ENCODE assay signal across 18 cellular contexts in genomic region chr2:58051445-58051844, GRCh38. TPM values are rescaled to one million over a fixed set of nuclear protein-coding genes. Genes with fewer than 3 reads are reported as not detected.
A peak's percentile ranks its signal among the peaks of the same experiment; 100 is the strongest.
DNase-seq lines count a peak whose midpoint lies in the region; ATAC-seq, FAIRE-seq and TF ChIP-seq lines count a peak whose summit lies in the region.
"Had no signal": no experiment of that assay in that cellular context is flagged by ENCODE, and none has a peak within 500 bp of the region (broad histone marks: within the 10 kb centered on the region; RNA-seq: fewer than 3 reads in every experiment).

No MANE protein-coding gene starts in this region.

- no peaks in the 10 kb centered on the region; a peak in 1 of 4 replicates for H3K4me1 ChIP-seq in SK-N-SH (ENCODE audit: control insufficient read depth in 1 of 2, insufficient read depth in 2 of 2, low read depth in 1 of 2, low read length in 1 of 2)
- no peaks in the 10 kb centered on the region; the same call in 1 of the 2 replicates for H3K4me1 ChIP-seq in IMR-90 (ENCODE audit: control insufficient read depth, insufficient read depth, low read length)
- H3K4me1 ChIP-seq in GM12878 (ENCODE audit: control insufficient read depth, insufficient read depth, low read length), result peaks cover 6% of the 10 kb centered on the region
- peaks cover 0 to 3% of the 10 kb centered on the region in 2 donors for H3K4me1 ChIP-seq in small intestine (ENCODE audit: control insufficient read depth in 2 of 2, insufficient read depth in 1 of 2, low read depth in 1 of 2, low read length in 1 of 2)

- intact Hi-C loops in IMR-90 (cut with micrococcal nuclease) (no loop called here), GM12878 (cut with micrococcal nuclease; ENCODE audit: unreplicated experiment) (no loop called here), cardiac septum (cut with DNase I) (no loop called here)

- H3K79me1 ChIP-seq in IMR-90 (ENCODE audit: low read depth in 1 of 2, low read length in 2 of 2), result peaks cover 7 to 14% of the 10 kb centered on the region in 2 experiments; a peak in 3 of 4 replicates

- dilution Hi-C loops in IMR-90 (cut with HindIII; ENCODE audit: low sequenced_read_pairs, unreplicated experiment), result no loop called here

- no peak for TF ChIP-seq EP300 in SK-N-SH (IDR thresholded peaks at IDR 0.05; ENCODE audit: borderline replicate concordance in 1 of 2, low read depth in 1 of 2, low read length in 1 of 2)
- TF ChIP-seq EP300 in GM12878 (IDR thresholded peaks at IDR 0.05; ENCODE audit: borderline replicate concordance in 1 of 2, control insufficient read depth in 1 of 2, low read depth in 2 of 2, low read length in 2 of 2), result no peak

- in situ Hi-C loops in IMR-90 (cut with MboI; ENCODE audit: low sequenced_read_pairs) (no loop called here), GM12878 (cut with MboI) (no loop called here)

- H3K36me3 ChIP-seq in SK-N-SH (replicated peaks in 1 of 2; ENCODE audit: control insufficient read depth in 1 of 2, insufficient read depth in 2 of 2, low read length in 1 of 2) (no peaks in the 10 kb centered on the region), IMR-90 (ENCODE audit: control insufficient read depth, insufficient read depth, low read length) (peaks cover 2% of the 10 kb centered on the region; the same call in 1 of the 2 replicates), GM12878 (ENCODE audit: control insufficient read depth in 2 of 2, insufficient read depth in 2 of 2, low read length in 1 of 2) (no peaks in the 10 kb centered on the region), small intestine (ENCODE audit: control insufficient read depth in 2 of 2, insufficient read depth in 2 of 2, low read length in 2 of 2) (peaks cover 0 to under 1% of the 10 kb centered on the region in 2 donors)

- H2AFZ ChIP-seq in SK-N-SH (ENCODE audit: low read depth) (no peak overlapping the region), IMR-90 (replicated peaks; ENCODE audit: low read length, poor library complexity) (no peak overlapping the region), GM12878 (ENCODE audit: control insufficient read depth, low read depth, low read length) (no peak overlapping the region)
- H2AFZ ChIP-seq: PC-9 had no signal

- CTCF ChIA-PET in SK-N-SH (lab: Yijun Ruan, JAX) (interaction anchor here (1.9 kb wide), 1 partner anchor 10 kb away, joined by 5 read pairs; no protein-coding TSS in a partner anchor), IMR-90 (lab: Yijun Ruan, JAX) (no interaction called here), GM12878 (lab: Yijun Ruan, JAX) (interaction anchor here (0.8 to 2.0 kb wide), 5 partner anchors 18 to 502 kb away, joined by 3 to 7 read pairs (median 4); no protein-coding TSS in a partner anchor)

- ATAC-seq in SK-N-SH treated with all-trans-retinoic acid at 6 μM for 48 hours, result no peak
- ATAC-seq in IMR-90 (ENCODE audit: low read depth), result no peak
- ATAC-seq in GM12878, result no peak

- BruUV-seq in IMR-90 (replicated peaks; lab: Mats Ljungman, UMichigan) (no TSS peak), GM12878 (replicated peaks; lab: Mats Ljungman, UMichigan) (no TSS peak)

- H3K9me2 ChIP-seq in SK-N-SH, result no peaks in the 10 kb centered on the region

- no peak overlapping the region for H2AK9ac ChIP-seq in IMR-90 (replicated peaks; ENCODE audit: low read depth, low read length, poor library complexity)

- H4K8ac ChIP-seq in IMR-90 (ENCODE audit: low read depth in 2 of 2, low read length in 2 of 2), result no peak overlapping the region

- no peak for TF ChIP-seq CTCF in SK-N-SH (IDR thresholded peaks at IDR 0.05)
- no peak for TF ChIP-seq CTCF in IMR-90 (conservative IDR thresholded peaks at IDR 0.05; ENCODE audit: low read depth, low read length)
- no peak for TF ChIP-seq CTCF in GM12878 (IDR thresholded peaks at IDR 0.05 in 2 of 3, conservative IDR thresholded peaks at IDR 0.05 in 1 of 3; ENCODE audit: control insufficient read depth in 2 of 3, extremely low read depth in 1 of 3, insufficient read depth in 1 of 3, low read depth in 3 of 3, low read length in 3 of 3)

- H2BK5ac ChIP-seq in IMR-90 (ENCODE audit: low read depth, low read length, poor library complexity, severe bottlenecking), result no peak overlapping the region

- peaks cover 5% of the 10 kb centered on the region for H3K9me1 ChIP-seq in IMR-90 (ENCODE audit: insufficient read depth, low read length)

- no peak for TF ChIP-seq RAD21 in SK-N-SH (IDR thresholded peaks at IDR 0.05; ENCODE audit: low read length)
- no peak for TF ChIP-seq RAD21 in IMR-90 (IDR thresholded peaks at IDR 0.05; ENCODE audit: low read length)
- no peak for TF ChIP-seq RAD21 in GM12878 (IDR thresholded peaks at IDR 0.05; ENCODE audit: insufficient read depth, low read depth, low read length)

- no peak overlapping the region for H4K91ac ChIP-seq in IMR-90 (ENCODE audit: insufficient read depth, low read depth, low read length)

- H3K27ac ChIP-seq in SK-N-SH (ENCODE audit: low read depth in 2 of 2, low read length in 1 of 2) (no peak overlapping the region), IMR-90 (ENCODE audit: insufficient read depth, low read length) (no peak overlapping the region), GM12878 (ENCODE audit: control insufficient read depth, insufficient read depth) (no peak overlapping the region), substantia nigra (ENCODE audit: low read depth, low read length, poor library complexity, severe bottlenecking) (peak overlapping the region; percentile 49), small intestine (ENCODE audit: low read depth in 1 of 2, low read length in 1 of 2) (no peak overlapping the region)
- H3K27ac ChIP-seq: PC-9 had no signal

- H2BK120ac ChIP-seq in IMR-90 (ENCODE audit: low read depth, low read length), result no peak overlapping the region

- H4K20me1 ChIP-seq in SK-N-SH (ENCODE audit: insufficient read depth) (no peaks in the 10 kb centered on the region), IMR-90 (ENCODE audit: insufficient read depth, low read length) (no peaks in the 10 kb centered on the region), GM12878 (ENCODE audit: control insufficient read depth, insufficient read depth) (no peaks in the 10 kb centered on the region)

- 53% methylated on average over 3 of the region's 3 CpGs for WGBS in SK-N-SH (ENCODE audit: low lambda C conversion rate)
- WGBS in IMR-90 (ENCODE audit: extremely low coverage in 2 of 2, insufficient read length in 1 of 2), 2 experiments, result 100% methylated on average over 1 of the region's 3 CpGs; no CpG with 5 or more reads in 1 of the 2 experiments
- 89% methylated on average over 3 of the region's 3 CpGs for WGBS in GM12878 (ENCODE audit: insufficient coverage, insufficient replicate concordance, low lambda C conversion rate, missing lambda C conversion rate)
- 91 to 96% (median 96%) methylated on average over 3 of the region's 3 CpGs for WGBS in small intestine, 3 donors

- no peak overlapping the region for H3K4me2 ChIP-seq in SK-N-SH
- no peak overlapping the region for H3K4me2 ChIP-seq in IMR-90 (ENCODE audit: low read depth, low read length)
- peak overlapping the region; percentile 31; the same call in 1 of the 2 replicates for H3K4me2 ChIP-seq in GM12878 (ENCODE audit: control insufficient read depth, insufficient read depth)
- H3K4me2 ChIP-seq: PC-9 had no signal

- FAIRE-seq in GM12878 (lab: Jason Lieb, UNC) (no peak), small intestine (lab: Jason Lieb, UNC) (no peak)
- FAIRE-seq: HTR-8/SVneo had no signal

- H3F3A ChIP-seq in SK-N-SH (replicated peaks; ENCODE audit: insufficient read depth), result no peaks in the 10 kb centered on the region

- H3K9me3 ChIP-seq in SK-N-SH, result no peaks in the 10 kb centered on the region
- no peaks in the 10 kb centered on the region for H3K9me3 ChIP-seq in IMR-90 (ENCODE audit: control insufficient read depth, insufficient read depth, low read length)
- no peaks in the 10 kb centered on the region for H3K9me3 ChIP-seq in GM12878 (replicated peaks; ENCODE audit: control insufficient read depth, insufficient read depth, low read length)
- H3K9me3 ChIP-seq in small intestine (ENCODE audit: control insufficient read depth, low read depth), result no peaks in the 10 kb centered on the region

- RAD21 ChIA-PET in GM12878 (lab: Charles Lee; ENCODE audit: unreplicated experiment), result interaction anchor here (1.0 to 2.3 kb wide), 8 partner anchors 9 to 188 kb away, joined by 3 to 13 read pairs (median 4); no protein-coding TSS in a partner anchor

- H3K4ac ChIP-seq in IMR-90 (ENCODE audit: low read depth, low read length), result no peak overlapping the region

- no peak overlapping the region for H2BK20ac ChIP-seq in IMR-90 (ENCODE audit: low read depth, low read length)

- DNase-seq in SK-N-SH (no peak), IMR-90 (no peak), GM12878 (ENCODE audit: low read depth, low spot score) (no peak), substantia nigra (lab: John Stamatoyannopoulos, UW) (no peak), small intestine (no peak), cardiac septum (ENCODE audit: low spot score) (no peak)
- no peak for DNase-seq in activated effector memory CD4-positive, alpha-beta T cell treated with anti-CD3 and anti-CD28 coated beads, Interleukin-2, amount 50 U/mL, for 16 hours
- DNase-seq: 8988T, EL, NCI-H1694, NCI-H2081 treated with DMSO at 0.1 percent for 48 hours, NCI-H2171 treated with DMSO at 0.1 percent for 48 hours, NCI-H69, PC-9, RPMI8226, SHP77 had no signal

- no peak overlapping the region for H3K56ac ChIP-seq in IMR-90 (ENCODE audit: extremely low read depth, insufficient read depth, low read length)

- SMC1A ChIA-PET in GM12878 (lab: Charles Lee; ENCODE audit: uncharacterized antibody, unreplicated experiment), result interaction anchor here (0.6 to 5.9 kb wide), 18 partner anchors 8 to 158 kb away, joined by 3 to 61 read pairs (median 4); no protein-coding TSS in a partner anchor

- H3K14ac ChIP-seq in IMR-90 (replicated peaks; ENCODE audit: low read depth, low read length), result no peak overlapping the region

- H3K79me2 ChIP-seq in SK-N-SH (ENCODE audit: insufficient read depth), result no peaks in the 10 kb centered on the region
- H3K79me2 ChIP-seq in GM12878 (ENCODE audit: control insufficient read depth, insufficient read depth, low read length), result peaks cover 67% of the 10 kb centered on the region

- H3K27me3 ChIP-seq in SK-N-SH (ENCODE audit: insufficient read depth), result no peaks in the 10 kb centered on the region
- no peaks in the 10 kb centered on the region for H3K27me3 ChIP-seq in IMR-90 (ENCODE audit: control insufficient read depth, insufficient read depth, low read length)
- H3K27me3 ChIP-seq in GM12878 (replicated peaks in 1 of 2; ENCODE audit: control insufficient read depth in 2 of 2, insufficient read depth in 2 of 2, low read length in 1 of 2), result no peaks in the 10 kb centered on the region
- no peaks in the 10 kb centered on the region for H3K27me3 ChIP-seq in small intestine (ENCODE audit: control insufficient read depth in 2 of 2, insufficient read depth in 2 of 2, low read length in 2 of 2)

- H2BK15ac ChIP-seq in IMR-90 (ENCODE audit: low read depth, low read length), result no peak overlapping the region

- H3K23ac ChIP-seq in IMR-90 (ENCODE audit: low read depth, low read length), result 0 out of 2 replicates have a peak overlapping the region, but pooled peaks have one; percentile 18

- no peak overlapping the region for H3K18ac ChIP-seq in IMR-90 (ENCODE audit: low read depth, low read length)

- H4K5ac ChIP-seq in IMR-90 (ENCODE audit: low read depth, low read length), result no peak overlapping the region

- POLR2A ChIA-PET in SK-N-SH (lab: Yijun Ruan, JAX), result no interaction called here
- POLR2A ChIA-PET in IMR-90 (lab: Charles Lee; ENCODE audit: unreplicated experiment), result no interaction called here
- POLR2A ChIA-PET in GM12878 (lab: Charles Lee), result interaction anchor here (0.6 to 3.8 kb wide), 5 partner anchors 10 to 738 kb away, joined by 3 to 14 read pairs (median 4); no protein-coding TSS in a partner anchor

- no peak overlapping the region for H3K9ac ChIP-seq in SK-N-SH
- no peak overlapping the region for H3K9ac ChIP-seq in IMR-90 (ENCODE audit: low read depth, low read length)
- H3K9ac ChIP-seq in GM12878 (ENCODE audit: control insufficient read depth, insufficient read depth, low read length), result no peak overlapping the region

- no peak overlapping the region for H2AK5ac ChIP-seq in IMR-90 (ENCODE audit: low read depth, low read length)

- no peak for TF ChIP-seq POLR2A in IMR-90 (IDR thresholded peaks at IDR 0.05; ENCODE audit: low read depth, low read length)
- TF ChIP-seq POLR2A in GM12878 (IDR thresholded peaks at IDR 0.05; ENCODE audit: low read depth, low read length), result no peak

- no peak overlapping the region for H3K4me3 ChIP-seq in SK-N-SH (ENCODE audit: low read depth in 2 of 2, low read length in 1 of 2)
- no peak overlapping the region for H3K4me3 ChIP-seq in IMR-90 (ENCODE audit: insufficient read depth, low read depth, low read length)
- H3K4me3 ChIP-seq in GM12878, result no peak overlapping the region
- H3K4me3 ChIP-seq in small intestine (ENCODE audit: low read depth in 1 of 2, low read length in 2 of 2), result no peak overlapping the region
- H3K4me3 ChIP-seq: PC-9 had no signal

RNA-seq across cellular contexts. Expression of gene VRK2, which starts 4.8 kb away (rescaled TPM):
- polyA plus RNA-seq in SK-N-SH (2012; rRNA removed) (not detected in 2 replicates), IMR-90 (2012; rRNA removed) (11.0 and 12.2 TPM in 2 replicates), GM12878 (2011; rRNA removed) (54.9 and 79.6 TPM in 2 replicates), GM12878 (2014; fragmentation: Illumina TruSeq; extraction: Trizol) (78.0 and 91.0 TPM in 2 replicates), GM12878 (2014; fragmentation: Nextera tagmentation; extraction: Ambion mirVana) (10 to 100 TPM; 26.5 to 32.1 TPM), GM12878 (2014; rRNA removed) (42.5 and 46.5 TPM in 2 replicates), GM12878 (2016; fragmentation: Nextera tagmentation; extraction: Ambion mirVana) (10 to 100 TPM; 59.1 to 63.8 TPM), small intestine (1 to 10 TPM; 5.1 to 8.5 (median 5.4) TPM)
- polyA plus RNA-seq in SK-N-SH (2012; cell fraction: cytosol; rRNA removed), result 0.01 TPM in 1 of 2 replicates, not detected in the other
- polyA plus RNA-seq in SK-N-SH (2012; cell fraction: nucleus; rRNA removed), result not detected in 2 replicates
- total RNA-seq in IMR-90 (2012; rRNA removed) (22.8 and 27.2 TPM in 2 replicates), GM12878 (2014; rRNA removed) (55.5 and 71.2 TPM in 2 replicates), GM12878 (2014; rRNA removed; fragmentation: Illumina TruSeq; extraction: Trizol) (75.0 and 76.5 TPM in 2 replicates), GM12878 (2021) (60.2 and 61.1 TPM in 2 replicates), cardiac septum (20.0 TPM)
- polyA plus RNA-seq in IMR-90 (2012; cell fraction: cytosol; rRNA removed), result 1.9 and 5.2 TPM in 2 replicates
- polyA plus RNA-seq in IMR-90 (2012; cell fraction: nucleus; rRNA removed; ENCODE audit: low replicate concordance), result 1.2 and 8.7 TPM in 2 replicates
- total RNA-seq in GM12878 (2013; cell fraction: nucleolus; rRNA removed), result 46.3 and 46.4 TPM in 2 replicates
- polyA plus RNA-seq in GM12878 (2011; ENCODE audit: low read depth), result 20.9 TPM
- polyA plus RNA-seq in GM12878 (2011; cell fraction: cytosol; rRNA removed), result 24.7 and 28.2 TPM in 2 replicates
- 32.3 and 35.6 TPM in 2 replicates for polyA plus RNA-seq in GM12878 (2011; cell fraction: nucleus; rRNA removed)
- polyA plus RNA-seq in GM12878 (2012), result 28.5 and 30.5 TPM in 2 replicates
- polyA minus RNA-seq in GM12878 (2011; rRNA and poly(A)+ RNA removed), result 28.8 and 33.4 TPM in 2 replicates
- 16.2 and 21.3 TPM in 2 replicates for polyA minus RNA-seq in GM12878 (2011; cell fraction: cytosol; rRNA and poly(A)+ RNA removed)
- 20.3 and 28.8 TPM in 2 replicates for polyA minus RNA-seq in GM12878 (2011; cell fraction: nucleus; rRNA and poly(A)+ RNA removed)
